9 cellular contexts compared by ENCODE assay signal in genomic region chr1:34162852-34163766, GRCh38. TPM values are rescaled to one million over a fixed set of nuclear protein-coding genes. Genes with fewer than 3 reads are reported as not detected.
DNase-seq lines count a peak whose midpoint lies in the region; FAIRE-seq and TF ChIP-seq lines count a peak whose summit lies in the region.
"Had no signal": no experiment of that assay in that cellular context is flagged by ENCODE, and none has a peak within 500 bp of the region (broad histone marks: within the 10 kb centered on the region; RNA-seq: fewer than 3 reads in every experiment).

No MANE protein-coding gene starts in this region.

- peak overlapping the region; percentile 86 for H3K27ac Mint-ChIP-seq in astrocyte (ENCODE audit: unreplicated experiment)
- H3K27ac Mint-ChIP-seq: dendritic cell treated with granulocyte-macrophage colony-stimulating factor and Interleukin-4, amounts not matched to agents 40 ng/mL and 50 ng/mL, for 4 days had no signal

- no peaks in the 10 kb centered on the region for H3K9me3 Mint-ChIP-seq in astrocyte (ENCODE audit: unreplicated experiment)
- H3K9me3 Mint-ChIP-seq: dendritic cell treated with granulocyte-macrophage colony-stimulating factor and Interleukin-4, amounts not matched to agents 40 ng/mL and 50 ng/mL, for 4 days had no signal

- H3K9ac ChIP-seq in GM23248 (peak overlapping the region; percentile 79), astrocyte (ENCODE audit: low read length) (peak overlapping the region; percentile 79)

- peak; percentile 93 for DNase-seq in ELF-1 (ENCODE audit: low read depth, low spot score)
- DNase-seq in GM23248: peak; percentile 99
- DNase-seq in NCI-H226: peak; percentile 69
- peak; percentile 95 for DNase-seq in astrocyte (ENCODE audit: low read depth)
- peak; percentile 78 to 80 for DNase-seq in hippocampal formation (lab: John Stamatoyannopoulos, UW)
- DNase-seq in renal cortical epithelial cell (ENCODE audit: low read depth): peak; percentile 69
- no peak for DNase-seq in NCI-H2196 (lab: John Stamatoyannopoulos, UW; ENCODE audit: unreplicated experiment)
- no peak for DNase-seq in activated gamma-delta T cell (lab: John Stamatoyannopoulos, UW)

- H3K27me3 ChIP-seq in GM23248 (replicated peaks; ENCODE audit: insufficient read depth): no peaks in the 10 kb centered on the region
- no peaks in the 10 kb centered on the region for H3K27me3 ChIP-seq in astrocyte (ENCODE audit: insufficient read depth, low read length)

- no peak for FAIRE-seq in astrocyte (lab: Jason Lieb, UNC)

- peak overlapping the region; percentile 86 for H3K27ac ChIP-seq in GM23248
- H3K27ac ChIP-seq in astrocyte (ENCODE audit: low read depth, low read length): peak overlapping the region; percentile 48

- H3K27me3 Mint-ChIP-seq in astrocyte (ENCODE audit: low read depth, unreplicated experiment): peaks cover 2% of the 10 kb centered on the region

- H3K4me2 ChIP-seq in GM23248 (ENCODE audit: unreplicated experiment) (peak overlapping the region; percentile 91), astrocyte (ENCODE audit: low read length) (peak overlapping the region; percentile 98)

- H3K36me3 Mint-ChIP-seq in astrocyte (ENCODE audit: low read depth, unreplicated experiment): peaks cover 6% of the 10 kb centered on the region

- no peaks in the 10 kb centered on the region for H3F3A ChIP-seq in GM23248 (ENCODE audit: insufficient read depth)

- H3K9me3 ChIP-seq in GM23248 (ENCODE audit: low read depth) (no peaks in the 10 kb centered on the region), astrocyte (ENCODE audit: insufficient read depth, low read depth, low read length) (no peaks in the 10 kb centered on the region)

- in situ Hi-C loops in GM23248 (cut with MboI): loop anchor here (10.0 kb wide), 1 partner anchor 428 kb away; no protein-coding TSS in a partner anchor

- no peaks in the 10 kb centered on the region for H3K9me2 ChIP-seq in GM23248 (ENCODE audit: insufficient read depth)

- TF ChIP-seq CTCF in astrocyte (IDR thresholded peaks at IDR 0.05; ENCODE audit: insufficient read depth, low read depth, low read length): peak; percentile 69

- peaks cover 59% of the 10 kb centered on the region for H3K79me2 ChIP-seq in GM23248 (ENCODE audit: insufficient read depth)
- peaks cover 48% of the 10 kb centered on the region for H3K79me2 ChIP-seq in astrocyte (ENCODE audit: insufficient read depth, low read length)

- H4K20me1 ChIP-seq in GM23248 (ENCODE audit: insufficient read depth) (no peaks in the 10 kb centered on the region), astrocyte (ENCODE audit: insufficient read depth, low read length) (peaks cover 30% of the 10 kb centered on the region)

- no peaks in the 10 kb centered on the region for H3K36me3 ChIP-seq in GM23248 (ENCODE audit: low read depth)
- H3K36me3 ChIP-seq in astrocyte (ENCODE audit: insufficient read depth, low read length): no peaks in the 10 kb centered on the region

- H3K4me1 Mint-ChIP-seq in astrocyte (ENCODE audit: low read depth, unreplicated experiment): peaks cover 14% of the 10 kb centered on the region

- H3K4me3 ChIP-seq in GM23248 (peak overlapping the region; percentile 89), astrocyte (ENCODE audit: insufficient read depth, low read depth, low read length) (peak overlapping the region; percentile 73)

- WGBS in GM23248 (ENCODE audit: low coverage in 1 of 2, low lambda C conversion rate in 2 of 2, missing lambda C conversion rate in 2 of 2), 2 experiments: 3 to 4% methylated on average over 46 of the region's 46 CpGs

- H3K4me1 ChIP-seq in GM23248 (ENCODE audit: insufficient read depth): peaks cover 14% of the 10 kb centered on the region
- H3K4me1 ChIP-seq in astrocyte (ENCODE audit: insufficient read depth, low read length): peaks cover 20% of the 10 kb centered on the region

- H2AFZ ChIP-seq in GM23248 (peak overlapping the region; percentile 89), astrocyte (ENCODE audit: low read depth, low read length) (peak overlapping the region; percentile 73)

- peak overlapping the region; percentile 95 for H3K4me3 Mint-ChIP-seq in astrocyte (ENCODE audit: unreplicated experiment)
- H3K4me3 Mint-ChIP-seq: dendritic cell treated with granulocyte-macrophage colony-stimulating factor and Interleukin-4, amounts not matched to agents 40 ng/mL and 50 ng/mL, for 4 days had no signal

RNA-seq across cellular contexts. Expression of gene CSMD2, which starts 1.9 kb away (rescaled TPM):
- total RNA-seq in GM23248 (2014; rRNA removed; shearing (Covaris generic)): 7.1 and 10.4 TPM in 2 replicates
- 4.5 and 5.1 TPM in 2 replicates for polyA plus RNA-seq in GM23248 (2016; fragmentation: Nextera tagmentation; extraction: Ambion mirVana)
- total RNA-seq in astrocyte: 11.1 and 13.6 TPM in 2 replicates
- under 0.01 and 0.55 TPM in 2 replicates for total RNA-seq in renal cortical epithelial cell

RNA-seq across cellular contexts. Expression of gene C1orf94, which starts 13.6 kb away (rescaled TPM):
- not detected in 2 replicates for total RNA-seq in GM23248 (2014; rRNA removed; shearing (Covaris generic))
- polyA plus RNA-seq in GM23248 (2016; fragmentation: Nextera tagmentation; extraction: Ambion mirVana): not detected in 2 replicates
- total RNA-seq in astrocyte (0.70 and 0.75 TPM in 2 replicates), renal cortical epithelial cell (not detected in 2 replicates)

Comparison
In these comparisons a context has a peak if more than half of its experiments do, and no peak if none do; other contexts are left out.
1. DNase-seq: peak in ELF-1 (single experiment), GM23248 (single experiment), NCI-H226 (single experiment), astrocyte (single experiment), hippocampal formation (2 of 2) and renal cortical epithelial cell (single experiment); none in NCI-H2196 (single experiment) and activated gamma-delta T cell (single experiment).